Comparison of ENCODE assay signal across 17 cellular contexts in genomic region chr3:38644662-38645053, GRCh38. TPM values are rescaled to one million over a fixed set of nuclear protein-coding genes. Genes with fewer than 3 reads are reported as not detected.
DNase-seq lines count a peak whose midpoint lies in the region; ATAC-seq and TF ChIP-seq lines count a peak whose summit lies in the region.
"Had no signal": no experiment of that assay in that cellular context is flagged by ENCODE, and none has a peak within 500 bp of the region (broad histone marks: within the 10 kb centered on the region; RNA-seq: fewer than 3 reads in every experiment).

No MANE protein-coding gene starts in this region.

- H3K27me3 Mint-ChIP-seq in endothelial cell (ENCODE audit: unreplicated experiment) = peaks cover 6% of the 10 kb centered on the region

- no peak overlapping the region for H3K27ac Mint-ChIP-seq in endothelial cell (ENCODE audit: unreplicated experiment)
- H3K27ac Mint-ChIP-seq: CD4-positive, alpha-beta memory T cell had no signal

- H3K27ac ChIP-seq in right cardiac atrium (ENCODE audit: low read length) = peak overlapping the region; percentile 79

- 66% methylated on average over 7 of the region's 7 CpGs for WGBS in right cardiac atrium

- peak; percentile 28 for DNase-seq in activated CD8-positive, alpha-beta memory T cell treated with anti-CD3 and anti-CD28 coated beads, Interleukin-2, amount 50 U/mL, for 48 hours
- DNase-seq in endothelial cell (ENCODE audit: low spot score) (no peak), right cardiac atrium (peak in 1 of 3 donors; percentile 75), NCI-H2081 treated with DMSO at 0.1 percent for 48 hours (lab: John Stamatoyannopoulos, UW) (no peak)
- peak; percentile 16 for DNase-seq in stimulated activated CD8-positive, alpha-beta memory T cell treated with anti-CD3 and anti-CD28 coated beads, Interleukin-4, amount 100 ng/mL, for 48 hours
- DNase-seq: BE2C; CD4-positive, alpha-beta memory T cell; DND-41; GDM1; Kasumi-1; NCI-H1417; NCI-H1930; NCI-H2171 treated with DMSO at 0.1 percent for 48 hours; SHP77 treated with DMSO at 0.1 percent for 48 hours had no signal

- peak; percentile 51 to 60 for ATAC-seq in right cardiac atrium
- no peak for ATAC-seq in HG03159 (IDR thresholded peaks at IDR 0.05; ENCODE audit: unreplicated experiment)
- ATAC-seq in HG02588 (IDR thresholded peaks at IDR 0.05; ENCODE audit: unreplicated experiment) = no peak
- ATAC-seq: Panc1 had no signal

- H3K27me3 ChIP-seq in right cardiac atrium (ENCODE audit: control insufficient read depth, insufficient read depth) = no peaks in the 10 kb centered on the region
- H3K27me3 ChIP-seq: BE2C had no signal

- H3K9me3 ChIP-seq in right cardiac atrium (ENCODE audit: control insufficient read depth, low read length) = no peaks in the 10 kb centered on the region
- H3K9me3 ChIP-seq: BE2C had no signal

- H3K4me1 Mint-ChIP-seq in endothelial cell (ENCODE audit: unreplicated experiment) = no peaks in the 10 kb centered on the region

- peak overlapping the region; percentile 35 for H3K4me3 Mint-ChIP-seq in endothelial cell (ENCODE audit: unreplicated experiment)
- H3K4me3 Mint-ChIP-seq: CD4-positive, alpha-beta memory T cell had no signal

- no peak overlapping the region for H3K4me3 ChIP-seq in right cardiac atrium (ENCODE audit: low read length)

- intact Hi-C loops in right cardiac atrium (cut with DNase I) = loop anchor here (5.0 kb wide), 1 partner anchor 122 kb away; no protein-coding TSS in a partner anchor

- no peak for TF ChIP-seq CTCF in endothelial cell (IDR thresholded peaks at IDR 0.05; ENCODE audit: unreplicated experiment)

- H3K9me3 Mint-ChIP-seq in endothelial cell (ENCODE audit: unreplicated experiment) = no peaks in the 10 kb centered on the region
- H3K9me3 Mint-ChIP-seq: CD4-positive, alpha-beta memory T cell had no signal

- peaks cover 2% of the 10 kb centered on the region for H3K4me1 ChIP-seq in right cardiac atrium (ENCODE audit: control insufficient read depth, insufficient read depth, low read length)
- H3K4me1 ChIP-seq: BE2C had no signal

- no peaks in the 10 kb centered on the region for H3K36me3 Mint-ChIP-seq in endothelial cell (ENCODE audit: low read depth, unreplicated experiment)
- H3K36me3 Mint-ChIP-seq: CD4-positive, alpha-beta memory T cell had no signal

RNA-seq across cellular contexts. Expression of gene SCN5A, which starts 4.8 kb away (rescaled TPM):
- 1.4 TPM for total RNA-seq in endothelial cell (ENCODE audit: unreplicated experiment)
- 100 to 1,000 TPM; 131 to 202 (median 142) TPM for total RNA-seq in right cardiac atrium
- 69.0 TPM for polyA plus RNA-seq in right cardiac atrium
- polyA plus RNA-seq: CD4-positive, alpha-beta memory T cell had no signal

Comparison
In these comparisons a context has a peak if more than half of its experiments do, and no peak if none do; other contexts are left out.
1. DNase-seq: peak in activated CD8-positive, alpha-beta memory T cell treated with anti-CD3 and anti-CD28 coated beads, Interleukin-2, amount 50 U/mL, for 48 hours (single experiment) and stimulated activated CD8-positive, alpha-beta memory T cell treated with anti-CD3 and anti-CD28 coated beads, Interleukin-4, amount 100 ng/mL, for 48 hours (single experiment); none in endothelial cell (single experiment) and NCI-H2081 treated with DMSO at 0.1 percent for 48 hours (single experiment).
2. ATAC-seq: peak in right cardiac atrium (2 of 2); none in HG03159 (single experiment) and HG02588 (single experiment).
3. RNA of gene SCN5A, which starts 4.8 kb away (total RNA-seq): 131 to 202 TPM in right cardiac atrium; 1.4 TPM in endothelial cell (single experiment); every median in the first group is over 10 times any median in the second.